ENCODE assay signal across 14 cellular contexts in genomic region chr14:36657409-36658090, GRCh38. TPM values are rescaled to one million over a fixed set of nuclear protein-coding genes. Genes with fewer than 3 reads are reported as not detected.
DNase-seq lines count a peak whose midpoint lies in the region; ATAC-seq and TF ChIP-seq lines count a peak whose summit lies in the region.
"Had no signal": no experiment of that assay in that cellular context is flagged by ENCODE, and none has a peak within 500 bp of the region (broad histone marks: within the 10 kb centered on the region; RNA-seq: fewer than 3 reads in every experiment).

No MANE protein-coding gene starts in this region.

- whole genome bisulfite sequencing in HUES64, result 1% methylated on average over 53 of the region's 53 CpGs
- WGBS in esophagus, 2 donors, result 3 to 4% methylated on average over 50 to 53 of the region's 53 CpGs
- 6% methylated on average over 44 of the region's 53 CpGs for WGBS in prostate gland

- H3K9me3 ChIP-seq in CD4-positive, alpha-beta T cell (ENCODE audit: control insufficient read depth, low read length), result peaks cover 12% of the 10 kb centered on the region
- H3K9me3 ChIP-seq in HUES64 (ENCODE audit: insufficient read depth, low read depth, low read length) (no peaks in the 10 kb centered on the region), esophagus (ENCODE audit: control insufficient read depth in 2 of 2, insufficient read depth in 1 of 2, low read depth in 1 of 2, low read length in 1 of 2) (peaks cover 0 to 2% of the 10 kb centered on the region in 2 donors), prostate gland (no peaks in the 10 kb centered on the region)

- no peak for ATAC-seq in CD4-positive, alpha-beta T cell (ENCODE audit: poor library complexity)

- H3K4me3 ChIP-seq in HUES64 (ENCODE audit: low read length), result 0 out of 2 replicates have a peak overlapping the region, but pooled peaks have one; percentile 8
- peak overlapping the region; percentile 84 to 95 for H3K4me3 ChIP-seq in esophagus (ENCODE audit: low read depth in 1 of 2, low read length in 2 of 2)
- peak overlapping the region; percentile 23 to 38 for H3K4me3 ChIP-seq in prostate gland

- no peak for TF ChIP-seq POLR2A in prostate gland (IDR thresholded peaks at IDR 0.05)

- peaks cover 7% of the 10 kb centered on the region; the same call in 1 of the 2 replicates for H3K4me1 ChIP-seq in HUES64 (ENCODE audit: insufficient read depth, low read length)
- peaks cover 3 to 14% of the 10 kb centered on the region in 2 donors for H3K4me1 ChIP-seq in esophagus (ENCODE audit: control insufficient read depth in 2 of 2, insufficient read depth in 2 of 2, low read length in 1 of 2)
- no peaks in the 10 kb centered on the region for H3K4me1 ChIP-seq in prostate gland (replicated peaks)

- H3K27me3 Mint-ChIP-seq in CD4-positive, alpha-beta T cell, result peaks cover 99% of the 10 kb centered on the region

- H3K9me3 Mint-ChIP-seq in CD4-positive, alpha-beta T cell, result no peaks in the 10 kb centered on the region
- H3K9me3 Mint-ChIP-seq: activated naive CD4-positive, alpha-beta T cell treated with anti-CD3 and anti-CD28 coated beads, Interleukin-2, amount 50 U/mL, for 24 hours had no signal

- no peak overlapping the region for H3K9ac ChIP-seq in HUES64 (ENCODE audit: low read depth, low read length)

- H3K4me1 Mint-ChIP-seq in CD4-positive, alpha-beta T cell (ENCODE audit: low read depth), result peaks cover 50% of the 10 kb centered on the region

- H3K36me3 Mint-ChIP-seq in CD4-positive, alpha-beta T cell (ENCODE audit: low read depth), result no peaks in the 10 kb centered on the region

- intact Hi-C loops in CD4-positive, alpha-beta T cell (cut with DNase I, micrococcal nuclease), result no loop called here
- intact Hi-C loops in prostate gland (cut with DNase I), result no loop called here

- no peak overlapping the region for H3K27ac Mint-ChIP-seq in CD4-positive, alpha-beta T cell
- H3K27ac Mint-ChIP-seq: activated naive CD4-positive, alpha-beta T cell treated with anti-CD3 and anti-CD28 coated beads, Interleukin-2, amount 50 U/mL, for 24 hours had no signal

- H3K36me3 ChIP-seq in HUES64 (ENCODE audit: insufficient read depth, low read length), result no peaks in the 10 kb centered on the region
- H3K36me3 ChIP-seq in esophagus (ENCODE audit: control insufficient read depth in 2 of 2, insufficient read depth in 2 of 2, low read length in 1 of 2), result peaks cover 0 to 2% of the 10 kb centered on the region in 2 donors
- no peaks in the 10 kb centered on the region for H3K36me3 ChIP-seq in prostate gland

- CTCF ChIA-PET in CD4-positive, alpha-beta T cell (lab: Charles Lee), result no interaction called here

- peaks cover 100% of the 10 kb centered on the region for H3K27me3 ChIP-seq in CD4-positive, alpha-beta T cell (ENCODE audit: control insufficient read depth, insufficient read depth, low read length)
- H3K27me3 ChIP-seq in HUES64 (ENCODE audit: insufficient read depth, low read length) (peaks cover 99% of the 10 kb centered on the region), esophagus (ENCODE audit: control insufficient read depth in 1 of 2, insufficient read depth in 2 of 2, low read length in 2 of 2) (peaks cover 0 to 22% of the 10 kb centered on the region in 2 donors), prostate gland (replicated peaks; ENCODE audit: insufficient read depth) (no peaks in the 10 kb centered on the region)

- DNase-seq in CD4-positive, alpha-beta T cell, result no peak
- peak; percentile 50 for DNase-seq in prostate gland (ENCODE audit: low spot score)
- DNase-seq in stimulated activated naive CD4-positive, alpha-beta T cell (lab: John Stamatoyannopoulos, UW), result no peak
- DNase-seq in substantia nigra (lab: John Stamatoyannopoulos, UW), result no peak
- no peak for DNase-seq in HuH-7.5 (ENCODE audit: low spot score)
- DNase-seq in cerebellar cortex (ENCODE audit: low spot score), result no peak
- DNase-seq: hippocampal formation, NCI-H1694, T-helper 2 cell had no signal

- POLR2A ChIA-PET in CD4-positive, alpha-beta T cell (lab: Charles Lee), result no interaction called here

- TF ChIP-seq CTCF in CD4-positive, alpha-beta T cell (IDR thresholded peaks at IDR 0.05), result no peak
- peak in 3 of 4 experiments; percentile 13 to 31 (median 28) for TF ChIP-seq CTCF in prostate gland (IDR thresholded peaks at IDR 0.05)

- H3K4me3 Mint-ChIP-seq in CD4-positive, alpha-beta T cell, result peak overlapping the region; percentile 4

- H3K27ac ChIP-seq in CD4-positive, alpha-beta T cell (ENCODE audit: low read depth, low read length), result no peak overlapping the region
- no peak overlapping the region for H3K27ac ChIP-seq in HUES64 (ENCODE audit: low read depth, low read length)
- peak overlapping the region; percentile 91 to 93 for H3K27ac ChIP-seq in esophagus (ENCODE audit: low read depth in 2 of 2, low read length in 1 of 2)
- peak overlapping the region; percentile 47 to 53 for H3K27ac ChIP-seq in prostate gland
- no peak overlapping the region for H3K27ac ChIP-seq in substantia nigra (ENCODE audit: low read depth, low read length, poor library complexity, severe bottlenecking)

RNA-seq across cellular contexts. Expression of gene PAX9, which starts 4.1 kb away (rescaled TPM):
- not detected for total RNA-seq in CD4-positive, alpha-beta T cell
- not detected for polyA plus RNA-seq in HUES64 (2013, experiment 1 of 2)
- not detected for polyA plus RNA-seq in HUES64 (2013, experiment 2 of 2)
- 10 to 100 TPM; 51.9 to 78.7 TPM for polyA plus RNA-seq in esophagus
- 10 to 100 TPM in 1 of 2 donors, 1 to 10 TPM in 1; 4.9 to 11.1 TPM for total RNA-seq in prostate gland
- total RNA-seq: pulmonary artery endothelial cell, temporal lobe had no signal

Comparison
In these comparisons a context has a peak if more than half of its experiments do, and no peak if none do; other contexts are left out.
1. H3K27ac ChIP-seq: peak in esophagus (2 of 2) and prostate gland (2 of 2); none in CD4-positive, alpha-beta T cell (single experiment), HUES64 (single experiment) and substantia nigra (single experiment).
2. H3K4me3 ChIP-seq: peak in every context shown above with its lines; median percentile 90 in esophagus; 30 in prostate gland; 8 in HUES64.
3. RNA of gene PAX9, which starts 4.1 kb away (total RNA-seq): 4.9 to 11.1 TPM in prostate gland; not detected in CD4-positive, alpha-beta T cell; every median in the first group is over 4 times any median in the second.